Comparison of ENCODE assay signal across 1 cellular context in the genomic region with DNA sequence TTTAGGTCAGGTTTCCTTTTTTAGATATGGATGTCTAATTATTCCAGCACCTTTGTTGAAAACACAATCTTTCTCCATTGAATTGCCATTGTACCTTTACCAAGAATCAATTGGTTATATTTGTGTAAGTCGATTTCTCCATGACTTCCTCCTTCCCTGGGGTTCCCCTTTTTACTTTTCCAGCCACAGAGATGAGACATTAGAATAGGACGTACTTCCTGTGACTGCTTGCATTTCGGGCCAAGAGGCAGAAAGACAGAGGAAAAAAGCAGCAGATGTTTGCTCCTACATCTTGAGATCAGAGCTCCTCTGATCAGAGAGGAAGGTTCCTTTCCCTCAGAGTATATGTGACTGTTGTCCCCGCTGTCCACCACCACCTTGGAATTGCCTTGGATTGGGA.
TF ChIP-seq lines count a peak whose summit lies in the region.

No MANE protein-coding gene starts in this region.

TF ChIP-seq in IMR-90, 13 proteins besides CTCF, POLR2A, EP300 and RAD21 (continued from another document):
- no peak for TF ChIP-seq ELK1 (IDR thresholded peaks at IDR 0.05; ENCODE audit: borderline replicate concordance, low read depth, low read length)
